8 cellular contexts compared by ENCODE assay signal in the genomic region with DNA sequence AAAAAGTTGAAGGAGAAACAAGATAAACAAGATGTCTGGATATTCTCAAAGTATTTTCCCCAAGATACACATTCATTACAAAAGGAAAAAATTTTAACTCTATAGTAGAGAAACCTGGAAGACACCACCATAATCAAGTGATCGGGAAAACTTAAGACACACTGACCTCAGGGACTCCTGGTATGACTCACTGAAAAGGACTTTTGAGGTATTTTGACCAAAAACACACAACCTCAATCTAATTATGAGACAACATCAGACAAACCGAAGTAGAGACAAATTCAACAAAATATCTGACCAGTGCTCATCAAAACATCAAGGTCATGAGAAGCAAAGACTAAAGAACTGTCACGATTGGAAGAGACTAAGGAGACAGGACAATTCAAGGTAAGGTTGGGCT. TPM values are rescaled to one million over a fixed set of nuclear protein-coding genes. Genes with fewer than 3 reads are reported as not detected.
DNase-seq lines count a peak whose midpoint lies in the region; ATAC-seq and TF ChIP-seq lines count a peak whose summit lies in the region.

No MANE protein-coding gene starts in this region.

- H3K9me3 Mint-ChIP-seq in chondrocyte (ENCODE audit: low read depth) = no peaks in the 10 kb centered on the region

- peak overlapping the region; percentile 93 for H3K27ac Mint-ChIP-seq in chondrocyte (ENCODE audit: unreplicated experiment)

- intact Hi-C loops in sciatic nerve (cut with DNase I) = no loop called here

- peak overlapping the region; percentile 56 for H3K4me3 Mint-ChIP-seq in chondrocyte (ENCODE audit: unreplicated experiment)

- H3K4me1 Mint-ChIP-seq in chondrocyte (ENCODE audit: low read depth) = peaks cover 90% of the 10 kb centered on the region

- ATAC-seq in GM18502 (IDR thresholded peaks at IDR 0.05; ENCODE audit: poor library complexity, unreplicated experiment) (peak; percentile 40), HG03457 (IDR thresholded peaks at IDR 0.05; ENCODE audit: unreplicated experiment) (peak; percentile 42), sciatic nerve (peak; percentile 43), GM21528 (IDR thresholded peaks at IDR 0.05; ENCODE audit: low FRiP score, unreplicated experiment) (no peak)

- no peaks in the 10 kb centered on the region for H3K27me3 Mint-ChIP-seq in chondrocyte (ENCODE audit: low read depth)

- H3K36me3 Mint-ChIP-seq in chondrocyte (ENCODE audit: low read depth) = no peaks in the 10 kb centered on the region

- no peak for TF ChIP-seq CTCF in chondrocyte (IDR thresholded peaks at IDR 0.05)

- DNase-seq in chondrocyte (ENCODE audit: low spot score) (no peak), sciatic nerve (ENCODE audit: low spot score) (no peak), SW480 (ENCODE audit: low spot score) (no peak), HK-2 (ENCODE audit: unreplicated experiment) (no peak)
- DNase-seq in stimulated activated CD4-positive, alpha-beta T cell treated with anti-CD3 and anti-CD28 coated beads, Interleukin-4, amount 100 ng/mL, for 4 hours = no peak

RNA-seq across cellular contexts. Expression of a gene that starts 34.7 kb away (rescaled TPM):
- 30.3 to 38.7 TPM (median 38.6 TPM) in 3 replicates for total RNA-seq in chondrocyte
- total RNA-seq in sciatic nerve = 40.3 TPM
